In genomic region chr1:59071289-59071688, GRCh38 we compare ENCODE assay signal across 10 cellular contexts.
DNase-seq lines count a peak whose midpoint lies in the region; ATAC-seq, FAIRE-seq and TF ChIP-seq lines count a peak whose summit lies in the region.
"Had no signal": no experiment of that assay in that cellular context is flagged by ENCODE, and none has a peak within 500 bp of the region (broad histone marks: within the 10 kb centered on the region; RNA-seq: fewer than 3 reads in every experiment).

No MANE protein-coding gene starts in this region.

- 62 to 65% methylated on average over 5 of the region's 5 CpGs for WGBS in pancreas, 2 donors

- H3K4me1 Mint-ChIP-seq in activated CD4-positive, alpha-beta memory T cell treated with anti-CD3 and anti-CD28 coated beads for 36 hours (ENCODE audit: low read depth): peaks cover 19% of the 10 kb centered on the region
- H3K4me1 Mint-ChIP-seq: nephron had no signal

- H3K4me1 ChIP-seq in pancreas: peaks cover 0 to 14% (median 0%) of the 10 kb centered on the region in 3 donors

- H3K27ac Mint-ChIP-seq in activated CD4-positive, alpha-beta memory T cell treated with anti-CD3 and anti-CD28 coated beads for 36 hours: peak overlapping the region; percentile 77
- H3K27ac Mint-ChIP-seq: nephron had no signal

- POLR2A ChIA-PET in activated CD4-positive, alpha-beta memory T cell treated with anti-CD3 and anti-CD28 coated beads for 36 hours (lab: Charles Lee): no interaction called here

- no peaks in the 10 kb centered on the region for H3K27me3 ChIP-seq in pancreas

- H3K4me3 ChIP-seq in NB4 (ENCODE audit: low read depth, low read length) (no peak overlapping the region), pancreas (no peak overlapping the region)
- H3K4me3 ChIP-seq: A549 had no signal

- no peaks in the 10 kb centered on the region for H3K36me3 ChIP-seq in pancreas

- no peak for TF ChIP-seq CTCF in NB4 (IDR thresholded peaks at IDR 0.05; ENCODE audit: low read depth, low read length)
- no peak for TF ChIP-seq CTCF in pancreas (IDR thresholded peaks at IDR 0.05)
- TF ChIP-seq CTCF in GM20000 (IDR thresholded peaks at IDR 0.05; ENCODE audit: extremely low read depth, missing control alignments): no peak

- H3K9me3 ChIP-seq in pancreas: no peaks in the 10 kb centered on the region
- H3K9me3 ChIP-seq: A549 had no signal

- no peaks in the 10 kb centered on the region for H3K9me3 Mint-ChIP-seq in activated CD4-positive, alpha-beta memory T cell treated with anti-CD3 and anti-CD28 coated beads for 36 hours
- H3K9me3 Mint-ChIP-seq: nephron had no signal

- intact Hi-C loops in activated CD4-positive, alpha-beta memory T cell treated with anti-CD3 and anti-CD28 coated beads for 36 hours (cut with micrococcal nuclease): loop anchor here (5.0 kb wide), 1 partner anchor 129 kb away; no protein-coding TSS in a partner anchor
- intact Hi-C loops in pancreas (cut with DNase I): no loop called here

- H3K27ac ChIP-seq in pancreas: peak overlapping the region in 3 of 4 donors; percentile 9 to 28 (median 16)

- H3K36me3 Mint-ChIP-seq in activated CD4-positive, alpha-beta memory T cell treated with anti-CD3 and anti-CD28 coated beads for 36 hours: no peaks in the 10 kb centered on the region

- H3K27me3 Mint-ChIP-seq in activated CD4-positive, alpha-beta memory T cell treated with anti-CD3 and anti-CD28 coated beads for 36 hours: no peaks in the 10 kb centered on the region

- FAIRE-seq in pancreas (lab: Jason Lieb, UNC): no peak
- FAIRE-seq: A549 had no signal

- H3K4me3 Mint-ChIP-seq in activated CD4-positive, alpha-beta memory T cell treated with anti-CD3 and anti-CD28 coated beads for 36 hours: peak overlapping the region; percentile 47
- H3K4me3 Mint-ChIP-seq: nephron had no signal

- DNase-seq in NCI-H1417 (lab: John Stamatoyannopoulos, UW) (peak; percentile 59 to 78 (median 61)), NCI-H1417 treated with DMSO at 0.1 percent for 48 hours (lab: John Stamatoyannopoulos, UW) (no peak), NB4 (ENCODE audit: low read depth) (peak; percentile 67), pancreas (no peak), RPMI8226 (no peak), GM19238 (ENCODE audit: insufficient read length, low spot score) (no peak), GM20000 (ENCODE audit: low spot score) (no peak)
- DNase-seq in activated CD4-positive, alpha-beta memory T cell treated with anti-CD3 and anti-CD28 coated beads for 36 hours: no peak

- no peak for TF ChIP-seq POLR2A in NB4 (IDR thresholded peaks at IDR 0.05; ENCODE audit: extremely low read depth, insufficient read length)

- peak in 3 of 4 donors; percentile 79 to 89 (median 86) for ATAC-seq in pancreas
- ATAC-seq: A549 had no signal

- CTCF ChIA-PET in activated CD4-positive, alpha-beta memory T cell treated with anti-CD3 and anti-CD28 coated beads for 36 hours (lab: Charles Lee): interaction anchor here (1.1 kb wide), 1 partner anchor 9 kb away, joined by 3 read pairs; no protein-coding TSS in a partner anchor

Comparison
In these comparisons a context has a peak if more than half of its experiments do, and no peak if none do; other contexts are left out.
1. DNase-seq: peak in NCI-H1417 (3 of 3) and NB4 (single experiment); none in NCI-H1417 treated with DMSO at 0.1 percent for 48 hours (single experiment), activated CD4-positive, alpha-beta memory T cell treated with anti-CD3 and anti-CD28 coated beads for 36 hours (single experiment), pancreas (0 of 6), RPMI8226 (single experiment), GM19238 (single experiment) and GM20000 (single experiment).